Comparison of ENCODE assay signal across 27 cellular contexts in the genomic region with DNA sequence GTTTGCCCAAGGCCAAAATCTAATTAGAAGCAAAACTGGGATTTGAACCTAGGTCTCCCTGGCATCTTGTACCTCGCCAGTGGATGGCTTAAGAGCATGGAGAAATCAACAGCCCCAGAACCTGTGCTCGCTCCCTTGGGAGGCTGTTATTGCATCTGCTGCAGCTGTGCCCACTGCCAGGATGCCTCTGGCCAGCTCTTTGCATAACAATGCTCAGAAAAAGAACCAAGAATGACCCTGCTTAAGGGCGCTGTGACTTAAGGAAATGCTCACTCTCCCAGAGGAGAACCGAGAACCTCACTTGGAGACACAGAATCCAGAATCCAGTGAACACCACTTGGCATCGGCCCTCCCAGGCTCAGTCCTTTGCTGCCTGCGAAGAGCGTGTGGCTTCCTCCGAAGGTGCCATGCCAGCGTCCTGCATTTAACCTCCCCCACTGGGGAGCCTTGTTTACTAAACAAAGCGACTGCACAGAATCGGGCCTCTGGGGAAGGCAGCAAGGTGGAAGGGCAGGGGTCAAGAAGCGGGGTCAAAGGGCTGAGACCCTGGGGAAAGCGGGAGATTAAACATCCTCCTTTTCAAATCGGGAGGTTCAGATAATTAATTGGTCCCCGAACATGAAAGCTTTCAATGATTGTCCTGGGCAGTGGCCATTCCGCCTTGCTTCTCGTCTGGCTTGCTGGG.
"Had no signal": no experiment of that assay in that cellular context is flagged by ENCODE, and none has a peak within 500 bp of the region (broad histone marks: within the 10 kb centered on the region; RNA-seq: fewer than 3 reads in every experiment).

No MANE protein-coding gene starts in this region.

- H3K27ac Mint-ChIP-seq: activated naive CD8-positive, alpha-beta T cell; activated T-cell treated with anti-CD3 and anti-CD28 coated beads, Interleukin-2, amount 50 U/mL, for 24 hours; activated T-helper 17 cell treated with anti-CD3 and anti-CD28 coated beads, Interleukin-2, amount 50 U/mL, for 72 hours; naive thymus-derived CD4-positive, alpha-beta T cell; stimulated activated effector memory CD8-positive, alpha-beta T cell treated with anti-CD3 and anti-CD28 coated beads, Interleukin-12 subunit alpha, Interleukin-12 subunit beta, amount 100 ng/mL, for 72 hours; stimulated activated naive CD8-positive, alpha-beta T cell treated with anti-CD3 and anti-CD28 coated beads, Interleukin-15, amount 100 ng/mL, for 72 hours; T-helper 2 cell treated with Interferon-gamma antibody and Interleukin-4, amounts not matched to agents 5 μg/mL and 100 μg/mL, for 36 hours had no signal

- H3K9me3 ChIP-seq: adrenal gland, ascending aorta, left ventricle myocardium inferior, tibial artery had no signal

- H3K4me1 ChIP-seq: adrenal gland, ascending aorta, left ventricle myocardium inferior, parathyroid adenoma, tibial artery had no signal

- H3K4me3 Mint-ChIP-seq: activated naive CD8-positive, alpha-beta T cell; activated T-cell treated with anti-CD3 and anti-CD28 coated beads, Interleukin-2, amount 50 U/mL, for 24 hours; activated T-helper 17 cell treated with anti-CD3 and anti-CD28 coated beads, Interleukin-2, amount 50 U/mL, for 72 hours; naive thymus-derived CD4-positive, alpha-beta T cell; stimulated activated effector memory CD8-positive, alpha-beta T cell treated with anti-CD3 and anti-CD28 coated beads, Interleukin-12 subunit alpha, Interleukin-12 subunit beta, amount 100 ng/mL, for 72 hours; stimulated activated naive CD8-positive, alpha-beta T cell treated with anti-CD3 and anti-CD28 coated beads, Interleukin-15, amount 100 ng/mL, for 72 hours; T-helper 2 cell treated with Interferon-gamma antibody and Interleukin-4, amounts not matched to agents 5 μg/mL and 100 μg/mL, for 36 hours had no signal

- FAIRE-seq: endothelial cell of umbilical vein had no signal

- H3K27me3 ChIP-seq: adrenal gland, ascending aorta, brain microvascular endothelial cell had no signal

- ATAC-seq: activated T-helper 17 cell treated with anti-CD3 and anti-CD28 coated beads, Interleukin-2, amount 50 U/mL, for 72 hours; esophagus mucosa; naive thymus-derived CD4-positive, alpha-beta T cell; right cardiac atrium; stimulated activated effector memory CD8-positive, alpha-beta T cell treated with anti-CD3 and anti-CD28 coated beads, Interleukin-12 subunit alpha, Interleukin-12 subunit beta, amount 100 ng/mL, for 72 hours; stimulated activated naive CD8-positive, alpha-beta T cell treated with anti-CD3 and anti-CD28 coated beads, Interleukin-15, amount 100 ng/mL, for 72 hours had no signal

- H3K9me3 Mint-ChIP-seq: activated T-helper 17 cell treated with anti-CD3 and anti-CD28 coated beads, Interleukin-2, amount 50 U/mL, for 72 hours; stimulated activated effector memory CD8-positive, alpha-beta T cell treated with anti-CD3 and anti-CD28 coated beads, Interleukin-12 subunit alpha, Interleukin-12 subunit beta, amount 100 ng/mL, for 72 hours; stimulated activated naive CD8-positive, alpha-beta T cell treated with anti-CD3 and anti-CD28 coated beads, Interleukin-15, amount 100 ng/mL, for 72 hours had no signal

- H3K9ac ChIP-seq: parathyroid adenoma had no signal

- H3K79me2 ChIP-seq: parathyroid adenoma had no signal

- H3K36me3 ChIP-seq: adrenal gland, ascending aorta, brain microvascular endothelial cell, left ventricle myocardium inferior, tibial artery had no signal

- H3K36me3 Mint-ChIP-seq: activated naive CD8-positive, alpha-beta T cell; stimulated activated effector memory CD8-positive, alpha-beta T cell treated with anti-CD3 and anti-CD28 coated beads, Interleukin-12 subunit alpha, Interleukin-12 subunit beta, amount 100 ng/mL, for 72 hours had no signal

- DNase-seq: activated CD4-positive, alpha-beta T cell treated with anti-CD3 and anti-CD28 coated beads for 1 hour; activated CD8-positive, alpha-beta memory T cell treated with anti-CD3 and anti-CD28 coated beads for 24 hours; activated CD8-positive, alpha-beta memory T cell treated with anti-CD3 and anti-CD28 coated beads, Interleukin-2, amount 50 U/mL, for 4 hours; activated naive CD4-positive, alpha-beta T cell; activated T-cell treated with anti-CD3 and anti-CD28 coated beads, Interleukin-2, amount 50 U/mL, for 24 hours; adrenal gland; brain microvascular endothelial cell; central memory CD4-positive, alpha-beta T cell; dermis blood vessel endothelial cell; effector memory CD4-positive, alpha-beta T cell; foreskin melanocyte; kidney glomerular epithelial cell; left ventricle myocardium inferior; naive thymus-derived CD4-positive, alpha-beta T cell; right cardiac atrium; stimulated activated CD4-positive, alpha-beta T cell treated with anti-CD3 and anti-CD28 coated beads, Interleukin-2, amount 100 ng/mL, for 24 hours; stimulated activated naive CD8-positive, alpha-beta T cell treated with anti-CD3 and anti-CD28 coated beads, Interleukin-15, amount 100 ng/mL, for 72 hours; tibial artery had no signal

- H3K4me3 ChIP-seq: adrenal gland, ascending aorta, left ventricle myocardium inferior, tibial artery had no signal

- H3K27ac ChIP-seq: adrenal gland, ascending aorta, brain microvascular endothelial cell, left ventricle myocardium inferior, parathyroid adenoma, tibial artery, VCaP had no signal

- H2AFZ ChIP-seq: parathyroid adenoma had no signal

- H3K4me1 Mint-ChIP-seq: activated T-helper 17 cell treated with anti-CD3 and anti-CD28 coated beads, Interleukin-2, amount 50 U/mL, for 72 hours had no signal
